20 cellular contexts compared by ENCODE assay signal in genomic region chr2:156327835-156328401, GRCh38. TPM values are rescaled to one million over a fixed set of nuclear protein-coding genes. Genes with fewer than 3 reads are reported as not detected.
DNase-seq lines count a peak whose midpoint lies in the region; ATAC-seq and TF ChIP-seq lines count a peak whose summit lies in the region.
"Had no signal": no experiment of that assay in that cellular context is flagged by ENCODE, and none has a peak within 500 bp of the region (broad histone marks: within the 10 kb centered on the region; RNA-seq: fewer than 3 reads in every experiment).

No MANE protein-coding gene starts in this region.

- peaks cover 27% of the 10 kb centered on the region for H3K27me3 Mint-ChIP-seq in activated T-cell treated with anti-CD3 and anti-CD28 coated beads, Interleukin-2, amount 50 U/mL, for 72 hours (ENCODE audit: low read depth)
- peaks cover 99% of the 10 kb centered on the region for H3K27me3 Mint-ChIP-seq in WTC11 (ENCODE audit: low read depth)
- peaks cover 57 to 68% of the 10 kb centered on the region in 2 donors for H3K27me3 Mint-ChIP-seq in stimulated activated naive B cell treated with anti-CD40 and anti-IgM and Interleukin-4, amounts not matched to agents 10 μg/mL and 1 μg/mL and 100 μg/mL, for 72 hours

- H3K9ac ChIP-seq in iPS-15b (ENCODE audit: low read depth, low read length): no peak overlapping the region

- peak overlapping the region; percentile 67 for H3K4me3 ChIP-seq in iPS-15b (ENCODE audit: low read depth, low read length)
- H3K4me3 ChIP-seq: A549, ascending aorta, coronary artery, gastrocnemius medialis, psoas muscle, transverse colon had no signal

- CTCF ChIA-PET in WTC11 (lab: Charles Lee): interaction anchor here (1.0 to 1.5 kb wide), 4 partner anchors 8 to 951 kb away, joined by 3 to 4 read pairs (median 3); no protein-coding TSS in a partner anchor

- ATAC-seq in activated T-cell treated with anti-CD3 and anti-CD28 coated beads, Interleukin-2, amount 50 U/mL, for 72 hours (replicated peaks in 1 of 2): no peak
- ATAC-seq in WTC11 (peak; percentile 2), HG03108 (IDR thresholded peaks at IDR 0.05; ENCODE audit: unreplicated experiment) (no peak), GM18517 (IDR thresholded peaks at IDR 0.05; ENCODE audit: unreplicated experiment) (no peak)
- ATAC-seq in stimulated activated naive B cell treated with anti-CD40 and anti-IgM and Interleukin-4, amounts not matched to agents 10 μg/mL and 1 μg/mL and 100 μg/mL, for 72 hours (replicated peaks): no peak
- ATAC-seq: A549, gastrocnemius medialis, lower lobe of right lung, psoas muscle had no signal

- no peaks in the 10 kb centered on the region for H3K36me3 ChIP-seq in iPS-15b (ENCODE audit: control insufficient read depth, insufficient read depth, low read length)
- H3K36me3 ChIP-seq: transverse colon had no signal

- no peaks in the 10 kb centered on the region for H3K9me3 Mint-ChIP-seq in activated T-cell treated with anti-CD3 and anti-CD28 coated beads, Interleukin-2, amount 50 U/mL, for 72 hours
- H3K9me3 Mint-ChIP-seq in WTC11: no peaks in the 10 kb centered on the region
- no peaks in the 10 kb centered on the region for H3K9me3 Mint-ChIP-seq in stimulated activated naive B cell treated with anti-CD40 and anti-IgM and Interleukin-4, amounts not matched to agents 10 μg/mL and 1 μg/mL and 100 μg/mL, for 72 hours
- H3K9me3 Mint-ChIP-seq: activated CD4-positive, alpha-beta memory T cell treated with anti-CD3 and anti-CD28 coated beads, Interleukin-2, amount 10 ng/mL, durations not matched to agents 7 days and 5 days had no signal

- TF ChIP-seq CTCF in WTC11 (IDR thresholded peaks at IDR 0.05): no peak

- no peaks in the 10 kb centered on the region for H3K9me3 ChIP-seq in iPS-15b (ENCODE audit: control insufficient read depth, insufficient read depth, low read length)
- H3K9me3 ChIP-seq: A549, ascending aorta, gastrocnemius medialis, lower lobe of right lung, psoas muscle, transverse colon had no signal

- H3K4me1 ChIP-seq in iPS-15b (ENCODE audit: control insufficient read depth, insufficient read depth, low read length): peaks cover 21% of the 10 kb centered on the region
- H3K4me1 ChIP-seq: gastrocnemius medialis had no signal

- peaks cover 94% of the 10 kb centered on the region for H3K27me3 ChIP-seq in iPS-15b (ENCODE audit: control insufficient read depth, insufficient read depth, low read length)
- H3K27me3 ChIP-seq: ascending aorta had no signal

- H3K4me1 Mint-ChIP-seq in activated T-cell treated with anti-CD3 and anti-CD28 coated beads, Interleukin-2, amount 50 U/mL, for 72 hours (ENCODE audit: low read depth): peaks cover 50% of the 10 kb centered on the region
- peaks cover 74% of the 10 kb centered on the region for H3K4me1 Mint-ChIP-seq in WTC11
- H3K4me1 Mint-ChIP-seq in stimulated activated naive B cell treated with anti-CD40 and anti-IgM and Interleukin-4, amounts not matched to agents 10 μg/mL and 1 μg/mL and 100 μg/mL, for 72 hours: peaks cover 45 to 72% of the 10 kb centered on the region in 2 donors

- H3K4me3 Mint-ChIP-seq in activated T-cell treated with anti-CD3 and anti-CD28 coated beads, Interleukin-2, amount 50 U/mL, for 72 hours: peak overlapping the region in 1 of 2 donors; percentile 5
- peak overlapping the region; percentile 69 for H3K4me3 Mint-ChIP-seq in WTC11
- peak overlapping the region in 1 of 2 donors; percentile 100 for H3K4me3 Mint-ChIP-seq in stimulated activated naive B cell treated with anti-CD40 and anti-IgM and Interleukin-4, amounts not matched to agents 10 μg/mL and 1 μg/mL and 100 μg/mL, for 72 hours
- H3K4me3 Mint-ChIP-seq: activated CD4-positive, alpha-beta memory T cell treated with anti-CD3 and anti-CD28 coated beads, Interleukin-2, amount 10 ng/mL, durations not matched to agents 7 days and 5 days had no signal

- POLR2A ChIA-PET in WTC11 (lab: Charles Lee): interaction anchor here (0.9 to 1.2 kb wide), 2 partner anchors 8 to 14 kb away, joined by 3 to 4 read pairs; no protein-coding TSS in a partner anchor

- H3K36me3 Mint-ChIP-seq in activated T-cell treated with anti-CD3 and anti-CD28 coated beads, Interleukin-2, amount 50 U/mL, for 72 hours (ENCODE audit: insufficient read depth in 2 of 2): peaks cover 23 to 40% of the 10 kb centered on the region in 2 donors
- no peaks in the 10 kb centered on the region; the same call in 1 of the 2 replicates for H3K36me3 Mint-ChIP-seq in WTC11
- H3K36me3 Mint-ChIP-seq in stimulated activated naive B cell treated with anti-CD40 and anti-IgM and Interleukin-4, amounts not matched to agents 10 μg/mL and 1 μg/mL and 100 μg/mL, for 72 hours: peaks cover 57 to 75% of the 10 kb centered on the region in 2 donors

- H3K27ac Mint-ChIP-seq in activated T-cell treated with anti-CD3 and anti-CD28 coated beads, Interleukin-2, amount 50 U/mL, for 72 hours: no peak overlapping the region
- no peak overlapping the region for H3K27ac Mint-ChIP-seq in WTC11
- peak overlapping the region; percentile 67 for H3K27ac Mint-ChIP-seq in stimulated activated naive B cell treated with anti-CD40 and anti-IgM and Interleukin-4, amounts not matched to agents 10 μg/mL and 1 μg/mL and 100 μg/mL, for 72 hours
- H3K27ac Mint-ChIP-seq: activated CD4-positive, alpha-beta memory T cell treated with anti-CD3 and anti-CD28 coated beads, Interleukin-2, amount 10 ng/mL, durations not matched to agents 7 days and 5 days had no signal

- peak; percentile 53 for DNase-seq in activated T-cell treated with anti-CD3 and anti-CD28 coated beads, Interleukin-2, amount 50 U/mL, for 1 hour
- DNase-seq in activated T-cell treated with anti-CD3 and anti-CD28 coated beads, Interleukin-2, amount 50 U/mL, for 72 hours: no peak
- DNase-seq in WTC11 (ENCODE audit: low spot score) (no peak), T-helper 1 cell (no peak)
- DNase-seq in stimulated activated naive B cell treated with anti-CD40 and anti-IgM and Interleukin-4, amounts not matched to agents 10 μg/mL and 1 μg/mL and 100 μg/mL, for 72 hours: no peak
- DNase-seq: activated CD4-positive, alpha-beta memory T cell treated with anti-CD3 and anti-CD28 coated beads, Interleukin-2, amount 10 ng/mL, durations not matched to agents 7 days and 5 days; activated effector memory CD4-positive, alpha-beta T cell treated with Interleukin-2 at 50 U/mL for 16 hours; DMS79; gastrocnemius medialis; lower lobe of right lung; NCI-H187 treated with DMSO at 0.1 percent for 48 hours; NCI-H446 treated with DMSO at 0.1 percent for 48 hours; psoas muscle; transverse colon had no signal

TF ChIP-seq in WTC11, 78 proteins besides CTCF, POLR2A, EP300 and RAD21:
- TF ChIP-seq E2F4 (CRISPR knock-in tag; IDR thresholded peaks at IDR 0.05; ENCODE audit: borderline replicate concordance, low read depth) (no peak), KAT7 (CRISPR knock-in tag; IDR thresholded peaks at IDR 0.05; ENCODE audit: borderline replicate concordance) (0 out of 2 replicates have a peak, but pooled peaks have one; percentile 41), TP53 (CRISPR knock-in tag; IDR thresholded peaks at IDR 0.05) (no peak), USF2 (CRISPR knock-in tag; IDR thresholded peaks at IDR 0.05) (no peak)
TF ChIP-seq in WTC11: peak in this region for 1.

RNA-seq across cellular contexts. Expression of gene NR4A2, which starts 4.6 kb away (rescaled TPM):
- 10 to 100 TPM; 27.5 to 36.1 TPM for total RNA-seq in activated T-cell treated with anti-CD3 and anti-CD28 coated beads, Interleukin-2, amount 50 U/mL, for 72 hours
- 0.66 to 0.69 TPM (median 0.66 TPM) in 3 replicates for total RNA-seq in WTC11 (2021)

Comparison
In these comparisons a context has a peak if more than half of its experiments do, and no peak if none do; other contexts are left out.
1. RNA of gene NR4A2, which starts 4.6 kb away (total RNA-seq): 27.5 to 36.1 TPM in activated T-cell treated with anti-CD3 and anti-CD28 coated beads, Interleukin-2, amount 50 U/mL, for 72 hours; 0.66 to 0.69 TPM in WTC11; every median in the first group is over 10 times any median in the second.